Comparison of ENCODE assay signal across 9 cellular contexts in the genomic region with DNA sequence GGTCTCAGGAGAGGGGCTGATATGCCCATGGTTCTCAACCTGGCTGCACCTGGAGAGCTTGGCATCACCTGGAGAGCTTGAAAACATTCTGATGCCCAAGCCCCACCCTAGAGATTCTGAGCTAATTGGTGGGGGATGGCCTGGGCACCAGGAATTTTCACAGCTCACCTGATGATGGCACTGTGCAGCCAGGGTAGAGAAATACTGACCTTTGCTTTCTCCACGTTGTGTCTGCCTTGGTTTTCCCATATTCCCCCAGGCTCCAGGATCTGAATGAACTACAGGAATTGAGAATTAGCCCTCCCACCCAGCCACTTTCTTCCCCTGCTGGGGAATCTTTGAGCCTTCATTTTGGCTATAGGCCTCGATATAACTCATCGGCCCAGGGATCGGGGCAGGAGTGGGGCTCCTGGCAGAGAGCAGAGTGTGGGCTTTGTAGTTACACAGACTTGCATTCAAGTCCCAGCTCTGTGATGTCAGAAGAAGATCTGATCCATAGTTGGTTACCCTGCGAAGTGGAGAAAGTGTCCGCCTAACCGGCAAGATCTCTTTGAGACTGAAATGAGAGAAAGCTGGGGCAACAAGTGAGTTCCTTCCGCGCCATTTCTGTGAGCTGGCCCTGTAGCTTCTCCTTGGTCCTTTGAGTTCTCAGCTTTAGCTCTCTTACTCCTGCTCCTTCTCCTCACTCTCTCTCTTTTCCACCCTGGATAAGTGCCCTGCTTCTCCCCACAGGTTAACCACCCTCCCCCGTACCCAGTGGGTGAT. TPM values are rescaled to one million over a fixed set of nuclear protein-coding genes. Genes with fewer than 3 reads are reported as not detected.
DNase-seq lines count a peak whose midpoint lies in the region; TF ChIP-seq lines count a peak whose summit lies in the region.
"Had no signal": no experiment of that assay in that cellular context is flagged by ENCODE, and none has a peak within 500 bp of the region (broad histone marks: within the 10 kb centered on the region; RNA-seq: fewer than 3 reads in every experiment).

No MANE protein-coding gene starts in this region.

- no peak overlapping the region for H3K4me3 Mint-ChIP-seq in type B pancreatic cell
- H3K4me3 Mint-ChIP-seq in activated CD4-positive, alpha-beta T cell treated with anti-CD3 and anti-CD28 coated beads, Interleukin-2, amount 10 ng/mL, durations not matched to agents 7 days and 5 days, result no peak overlapping the region

- DNase-seq in HFF-Myc (ENCODE audit: extremely low read depth, low read depth), result no peak
- peak; percentile 48 for DNase-seq in RKO (ENCODE audit: low spot score)
- DNase-seq in fibroblast of pulmonary artery (ENCODE audit: low read depth), result peak; percentile 56
- DNase-seq in type B pancreatic cell (ENCODE audit: extremely low spot score, unreplicated experiment), result no peak
- DNase-seq in posterior cingulate gyrus, result no peak
- no peak for DNase-seq in activated CD4-positive, alpha-beta T cell treated with anti-CD3 and anti-CD28 coated beads, Interleukin-2, amount 10 ng/mL, durations not matched to agents 7 days and 5 days
- no peak for DNase-seq in NCI-H2227 (lab: John Stamatoyannopoulos, UW; ENCODE audit: unreplicated experiment)

- POLR2A ChIA-PET in activated CD4-positive, alpha-beta T cell treated with anti-CD3 and anti-CD28 coated beads, Interleukin-2, amount 10 ng/mL, durations not matched to agents 7 days and 5 days (lab: Charles Lee), result no interaction called here

- no peak overlapping the region for H3K27ac ChIP-seq in C4-2B
- H3K27ac ChIP-seq: vagina had no signal

- CTCF ChIA-PET in activated CD4-positive, alpha-beta T cell treated with anti-CD3 and anti-CD28 coated beads, Interleukin-2, amount 10 ng/mL, durations not matched to agents 7 days and 5 days (lab: Charles Lee), result interaction anchor here (0.7 to 2.3 kb wide), 6 partner anchors 8 to 329 kb away, joined by 3 to 7 read pairs (median 4); no protein-coding TSS in a partner anchor

- H3K4me3 ChIP-seq in HFF-Myc (replicated peaks; ENCODE audit: low read depth, low read length), result no peak overlapping the region
- no peak overlapping the region for H3K4me3 ChIP-seq in fibroblast of pulmonary artery (replicated peaks; ENCODE audit: low read depth, low read length)
- H3K4me3 ChIP-seq: vagina had no signal

- H3K36me3 Mint-ChIP-seq in type B pancreatic cell, result no peaks in the 10 kb centered on the region
- H3K36me3 Mint-ChIP-seq in activated CD4-positive, alpha-beta T cell treated with anti-CD3 and anti-CD28 coated beads, Interleukin-2, amount 10 ng/mL, durations not matched to agents 7 days and 5 days (ENCODE audit: low read depth), result no peaks in the 10 kb centered on the region

- H3K9me3 Mint-ChIP-seq in type B pancreatic cell, result no peaks in the 10 kb centered on the region
- no peaks in the 10 kb centered on the region for H3K9me3 Mint-ChIP-seq in activated CD4-positive, alpha-beta T cell treated with anti-CD3 and anti-CD28 coated beads, Interleukin-2, amount 10 ng/mL, durations not matched to agents 7 days and 5 days

- no peaks in the 10 kb centered on the region for H3K4me1 Mint-ChIP-seq in type B pancreatic cell (ENCODE audit: unreplicated experiment)
- peaks cover 3% of the 10 kb centered on the region for H3K4me1 Mint-ChIP-seq in activated CD4-positive, alpha-beta T cell treated with anti-CD3 and anti-CD28 coated beads, Interleukin-2, amount 10 ng/mL, durations not matched to agents 7 days and 5 days

- TF ChIP-seq CTCF in C4-2B (conservative IDR thresholded peaks at IDR 0.05) (peak; percentile 64), HFF-Myc (IDR thresholded peaks at IDR 0.05; ENCODE audit: low read depth, low read length, missing control alignments) (peak; percentile 40), fibroblast of pulmonary artery (IDR thresholded peaks at IDR 0.05; ENCODE audit: low read length, missing control alignments) (peak; percentile 54), type B pancreatic cell (conservative IDR thresholded peaks at IDR 0.05) (peak; percentile 44)

- intact Hi-C loops in posterior cingulate gyrus (cut with DNase I), result no loop called here

- H3K27me3 Mint-ChIP-seq in type B pancreatic cell, result peaks cover 10% of the 10 kb centered on the region
- peaks cover 14% of the 10 kb centered on the region for H3K27me3 Mint-ChIP-seq in activated CD4-positive, alpha-beta T cell treated with anti-CD3 and anti-CD28 coated beads, Interleukin-2, amount 10 ng/mL, durations not matched to agents 7 days and 5 days

- H3K27ac Mint-ChIP-seq in type B pancreatic cell, result no peak overlapping the region
- no peak overlapping the region for H3K27ac Mint-ChIP-seq in activated CD4-positive, alpha-beta T cell treated with anti-CD3 and anti-CD28 coated beads, Interleukin-2, amount 10 ng/mL, durations not matched to agents 7 days and 5 days

RNA-seq across cellular contexts. Expression of gene UBE2Q2, which starts 33.1 kb away (rescaled TPM):
- total RNA-seq in type B pancreatic cell (ENCODE audit: low replicate concordance), result 26.7 and 31.3 TPM in 2 replicates
- 10 to 100 TPM; 35.6 to 40.3 TPM for total RNA-seq in activated CD4-positive, alpha-beta T cell treated with anti-CD3 and anti-CD28 coated beads, Interleukin-2, amount 10 ng/mL, durations not matched to agents 7 days and 5 days

Comparison
In these comparisons a context has a peak if more than half of its experiments do, and no peak if none do; other contexts are left out.
1. DNase-seq: peak in RKO (single experiment) and fibroblast of pulmonary artery (single experiment); none in HFF-Myc (single experiment), type B pancreatic cell (single experiment), posterior cingulate gyrus (0 of 10), activated CD4-positive, alpha-beta T cell treated with anti-CD3 and anti-CD28 coated beads, Interleukin-2, amount 10 ng/mL, durations not matched to agents 7 days and 5 days (single experiment) and NCI-H2227 (single experiment).
2. Peak in every context shown above with its lines, with median percentiles within 50 percentile points of each other: CTCF ChIP-seq.